21 cellular contexts compared by ENCODE assay signal in the genomic region with DNA sequence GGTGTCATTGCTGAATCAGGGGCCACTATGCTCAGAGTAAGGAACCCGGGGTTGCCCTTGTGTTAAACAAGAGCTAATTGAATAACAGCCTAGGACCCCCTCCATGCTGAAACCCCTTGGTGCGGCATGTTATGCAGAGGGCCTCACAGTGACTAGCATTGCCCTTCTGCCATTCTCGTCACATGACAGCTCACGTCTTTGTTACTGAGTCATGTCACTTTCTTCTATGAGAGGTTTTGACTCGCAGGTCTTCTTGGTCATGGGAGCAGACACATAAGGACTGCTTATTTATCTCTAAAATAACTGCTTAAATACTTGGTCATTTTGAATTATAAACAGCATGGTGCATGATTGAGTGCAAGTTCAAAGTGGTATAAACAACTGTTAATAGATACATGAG. TPM values are rescaled to one million over a fixed set of nuclear protein-coding genes. Genes with fewer than 3 reads are reported as not detected.
A peak's percentile ranks its signal among the peaks of the same experiment; 100 is the strongest.
DNase-seq lines count a peak whose midpoint lies in the region; ATAC-seq, FAIRE-seq and TF ChIP-seq lines count a peak whose summit lies in the region.
"Had no signal": no experiment of that assay in that cellular context is flagged by ENCODE, and none has a peak within 500 bp of the region (broad histone marks: within the 10 kb centered on the region; RNA-seq: fewer than 3 reads in every experiment).

No MANE protein-coding gene starts in this region.

- POLR2A ChIA-PET in A673 (lab: Charles Lee; ENCODE audit: low non-redundant PET) = no interaction called here

- peak overlapping the region; percentile 81; the same call in 1 of the 2 replicates for H3K4me2 ChIP-seq in BLaER1

- H3K4me3 ChIP-seq in BLaER1 (no peak overlapping the region), bronchial epithelial cell (ENCODE audit: low read depth, low read length) (no peak overlapping the region), A673 (ENCODE audit: low read depth, low read length, poor library complexity, severe bottlenecking) (no peak overlapping the region)
- H3K4me3 ChIP-seq: GM23248, tibial nerve had no signal

- no TSS peak for BruUV-seq in A673 (replicated peaks; lab: Mats Ljungman, UMichigan)

- H3K27ac ChIP-seq in BLaER1 = no peak overlapping the region
- no peak overlapping the region for H3K27ac ChIP-seq in A673 (ENCODE audit: low read depth, low read length, poor library complexity, severe bottlenecking)

- H3K27me3 ChIP-seq in BLaER1 (no peaks in the 10 kb centered on the region), bronchial epithelial cell (ENCODE audit: control insufficient read depth, insufficient read depth, low read length) (no peaks in the 10 kb centered on the region), A673 (replicated peaks; ENCODE audit: insufficient read depth, low read depth, low read length, poor library complexity) (no peaks in the 10 kb centered on the region)
- H3K27me3 ChIP-seq: tibial nerve had no signal

- no peaks in the 10 kb centered on the region for H3K36me3 ChIP-seq in BLaER1
- no peaks in the 10 kb centered on the region for H3K36me3 ChIP-seq in bronchial epithelial cell (ENCODE audit: control insufficient read depth, insufficient read depth, low read length)
- H3K36me3 ChIP-seq in A673 (ENCODE audit: insufficient read depth, low read length, poor library complexity, severe bottlenecking) = no peaks in the 10 kb centered on the region

- H3K9me3 ChIP-seq in BLaER1 (no peaks in the 10 kb centered on the region), A673 (ENCODE audit: low read depth, low read length, poor library complexity, severe bottlenecking) (no peaks in the 10 kb centered on the region)
- H3K9me3 ChIP-seq: tibial nerve had no signal

- DNase-seq in GM12891 (ENCODE audit: insufficient read length, low spot score) (no peak), bronchial epithelial cell (ENCODE audit: low read depth) (peak; percentile 7), posterior vena cava (ENCODE audit: low spot score) (peak; percentile 38), A673 (ENCODE audit: low spot score) (no peak)
- DNase-seq: activated CD4-positive, alpha-beta T cell treated with anti-CD3 and anti-CD28 coated beads for 1 hour; activated naive CD4-positive, alpha-beta T cell treated with anti-CD3 and anti-CD28 coated beads, Interleukin-2, amount 10 ng/mL, durations not matched to agents 7 days and 5 days; DMS153; GM23248; kidney; mammary epithelial cell; NCI-H1417; NCI-H2107; NCI-H446 treated with DMSO at 0.1 percent for 48 hours; OCI-M1; SHP77; stimulated activated naive CD8-positive, alpha-beta T cell treated with anti-CD3 and anti-CD28 coated beads, Interleukin-15, amount 100 ng/mL, for 72 hours had no signal

- FAIRE-seq in GM12891 (lab: Jason Lieb, UNC) = peak; percentile 20
- no peak for FAIRE-seq in bronchial epithelial cell (lab: Jason Lieb, UNC)
- FAIRE-seq: kidney had no signal

- no peak for TF ChIP-seq CTCF in bronchial epithelial cell (IDR thresholded peaks at IDR 0.05; ENCODE audit: insufficient read depth, low read length, severe bottlenecking)
- no peak for TF ChIP-seq CTCF in A673 (conservative IDR thresholded peaks at IDR 0.05; ENCODE audit: low read depth, low read length)

- ATAC-seq in HG03565 (IDR thresholded peaks at IDR 0.05; ENCODE audit: unreplicated experiment) (no peak), GM21528 (IDR thresholded peaks at IDR 0.05; ENCODE audit: low FRiP score, unreplicated experiment) (no peak)

- no peaks in the 10 kb centered on the region for H4K20me1 ChIP-seq in BLaER1

- no peak for TF ChIP-seq POLR2A in GM12891 (IDR thresholded peaks at IDR 0.05; ENCODE audit: low read depth, low read length)

- intact Hi-C loops in posterior vena cava (cut with DNase I) = no loop called here
- intact Hi-C loops in A673 (cut with micrococcal nuclease; ENCODE audit: unreplicated experiment) = no loop called here

- no peak overlapping the region for H3K9ac ChIP-seq in BLaER1
- H3K9ac ChIP-seq: GM23248 had no signal

- H3K4me1 ChIP-seq in BLaER1 = peaks cover 95% of the 10 kb centered on the region
- peaks cover 54% of the 10 kb centered on the region for H3K4me1 ChIP-seq in A673 (ENCODE audit: insufficient read depth, low read length, poor library complexity, severe bottlenecking)

- CTCF ChIA-PET in A673 (lab: Charles Lee) = no interaction called here

TF ChIP-seq in GM12891, 5 proteins besides CTCF, POLR2A, EP300 and RAD21:
- TF ChIP-seq SPI1 (IDR thresholded peaks at IDR 0.05; ENCODE audit: low read depth, low read length) (no peak), PAX5 (IDR thresholded peaks at IDR 0.05; ENCODE audit: insufficient read depth, low read length, severe bottlenecking) (no peak), TAF1 (IDR thresholded peaks at IDR 0.05; ENCODE audit: low read depth, low read length) (no peak), POU2F2 (IDR thresholded peaks at IDR 0.05; ENCODE audit: low read depth, low read length) (no peak), POLR2AphosphoS5 (IDR thresholded peaks at IDR 0.05; ENCODE audit: low read depth, low read length) (no peak)

RNA-seq across cellular contexts. Expression of gene TCTN1, which starts 24.9 kb away (rescaled TPM):
- polyA plus RNA-seq in GM12891 (2012; ENCODE audit: low read depth, missing spikeins) = 22.4 TPM
- total RNA-seq in bronchial epithelial cell (4.5 and 8.1 TPM in 2 replicates), posterior vena cava (10 to 100 TPM; 24.0 to 35.8 TPM), A673 (2021) (38.8 TPM in 2 replicates)

RNA-seq across cellular contexts. Expression of gene HVCN1, which starts 50.1 kb away (rescaled TPM):
- polyA plus RNA-seq in GM12891 (2012; ENCODE audit: low read depth, missing spikeins) = 83.4 TPM
- total RNA-seq in bronchial epithelial cell (0.53 and 0.77 TPM in 2 replicates), posterior vena cava (1 to 10 TPM; 3.6 to 8.5 TPM), A673 (2021) (1.0 and 1.1 TPM in 2 replicates)
- total RNA-seq: G401 had no signal
- polyA plus RNA-seq: mammary epithelial cell had no signal

RNA-seq across cellular contexts. Expression of gene PPTC7, which starts 55.7 kb away (rescaled TPM):
- polyA plus RNA-seq in GM12891 (2012; ENCODE audit: low read depth, missing spikeins) = 18.9 TPM
- total RNA-seq in bronchial epithelial cell (8.7 and 10.8 TPM in 2 replicates), posterior vena cava (10 to 100 TPM; 21.5 to 34.5 TPM), A673 (2021) (27.5 and 30.9 TPM in 2 replicates)

Comparison
In these comparisons a context has a peak if more than half of its experiments do, and no peak if none do; other contexts are left out.
1. DNase-seq: peak in bronchial epithelial cell (single experiment) and posterior vena cava (single experiment); none in GM12891 (single experiment) and A673 (single experiment).